ENCODE assay signal across 2 cellular contexts in genomic region chr1:178536844-178537371, GRCh38.
TF ChIP-seq lines count a peak whose summit lies in the region.

No MANE protein-coding gene starts in this region.

TF ChIP-seq in HCT116, 20 proteins besides CTCF, POLR2A, EP300 and RAD21:
- TF ChIP-seq CBX3 (IDR thresholded peaks at IDR 0.05; ENCODE audit: low read depth) (peak; percentile 90), TCF7L2 (IDR thresholded peaks at IDR 0.05; ENCODE audit: borderline replicate concordance, extremely low read depth, insufficient read depth, insufficient read length) (peak; percentile 40), POLR2AphosphoS5 (IDR thresholded peaks at IDR 0.05; ENCODE audit: low read depth, low read length) (peak; percentile 53), SP1 (IDR thresholded peaks at IDR 0.05; ENCODE audit: low read depth) (peak; percentile 85), EZH2 (IDR thresholded peaks at IDR 0.05) (no peak), YY1 (IDR thresholded peaks at IDR 0.05; ENCODE audit: extremely low read depth, insufficient replicate concordance, low read depth, low read length) (peak; percentile 89), FOSL1 (IDR thresholded peaks at IDR 0.05; ENCODE audit: low read depth) (peak; percentile 96), SIN3A (IDR thresholded peaks at IDR 0.05; ENCODE audit: low read depth) (peak; percentile 78), JUND (IDR thresholded peaks at IDR 0.05) (peak; percentile 93), EGR1 (IDR thresholded peaks at IDR 0.05; ENCODE audit: low read depth) (no peak), ZBTB33 (IDR thresholded peaks at IDR 0.05; ENCODE audit: extremely low read depth, insufficient replicate concordance, low read length) (no peak), ZFX (IDR thresholded peaks at IDR 0.05) (no peak), MAX (IDR thresholded peaks at IDR 0.05) (peak; percentile 77)

TF ChIP-seq in K562, 482 proteins besides CTCF, POLR2A, EP300 and RAD21:
- TF ChIP-seq EGR1 (conservative IDR thresholded peaks at IDR 0.05), result no peak
- no peak for TF ChIP-seq IRF9 (tag; IDR thresholded peaks at IDR 0.05)
- TF ChIP-seq ZNF444 (CRISPR knock-in tag; IDR thresholded peaks at IDR 0.05), result no peak
- TF ChIP-seq ZKSCAN8 (CRISPR knock-in tag; IDR thresholded peaks at IDR 0.05), result no peak
- TF ChIP-seq ETS1 (conservative IDR thresholded peaks at IDR 0.05; ENCODE audit: control insufficient read depth, low read depth, low read length), result no peak
- TF ChIP-seq MAFG (tag; conservative IDR thresholded peaks at IDR 0.05), result no peak
- 0 out of 2 replicates have a peak, but pooled peaks have one; percentile 36 for TF ChIP-seq FOSL1 (tag; conservative IDR thresholded peaks at IDR 0.05)
- no peak for TF ChIP-seq MYNN (IDR thresholded peaks at IDR 0.05)
- TF ChIP-seq MYNN (CRISPR knock-in tag; IDR thresholded peaks at IDR 0.05), result no peak
